Comparison of ENCODE assay signal across 10 cellular contexts in genomic region chr3:52058111-52058510, GRCh38. TPM values are rescaled to one million over a fixed set of nuclear protein-coding genes. Genes with fewer than 3 reads are reported as not detected.
A peak's percentile ranks its signal among the peaks of the same experiment; 100 is the strongest.
DNase-seq lines count a peak whose midpoint lies in the region; ATAC-seq and TF ChIP-seq lines count a peak whose summit lies in the region.
"Had no signal": no experiment of that assay in that cellular context is flagged by ENCODE, and none has a peak within 500 bp of the region (broad histone marks: within the 10 kb centered on the region; RNA-seq: fewer than 3 reads in every experiment).

No MANE protein-coding gene starts in this region.

- peak; percentile 9 for DNase-seq in activated CD4-positive, alpha-beta T cell treated with anti-CD3 and anti-CD28 coated beads, Interleukin-2, amount 10 ng/mL, durations not matched to agents 7 days and 5 days
- DNase-seq in activated CD4-positive, alpha-beta T cell treated with anti-CD3 and anti-CD28 coated beads for 1 hour = no peak
- no peak for DNase-seq in PC-3
- DNase-seq in esophagus squamous epithelium (lab: John Stamatoyannopoulos, UW) = no peak
- DNase-seq in smooth muscle cell (lab: John Stamatoyannopoulos, UW; ENCODE audit: unreplicated experiment) = no peak
- no peak for DNase-seq in NCI-H748 (lab: John Stamatoyannopoulos, UW; ENCODE audit: unreplicated experiment)
- DNase-seq: NCI-H82 had no signal

- H3K27ac Mint-ChIP-seq in activated CD4-positive, alpha-beta T cell treated with anti-CD3 and anti-CD28 coated beads, Interleukin-2, amount 10 ng/mL, durations not matched to agents 7 days and 5 days = peak overlapping the region; percentile 36
- H3K27ac Mint-ChIP-seq: memory B cell had no signal

- no peak overlapping the region for H2AFZ ChIP-seq in PC-3 (ENCODE audit: low read length)
- no peak overlapping the region for H2AFZ ChIP-seq in smooth muscle cell (ENCODE audit: low read depth)

- H3K4me3 ChIP-seq in PC-3 (ENCODE audit: low read length) (no peak overlapping the region; the same call in 1 of the 2 replicates), esophagus squamous epithelium (peak overlapping the region in 2 of 4 donors; percentile 82 to 92), smooth muscle cell (no peak overlapping the region)

- no peak overlapping the region for H3K4me3 Mint-ChIP-seq in activated CD4-positive, alpha-beta T cell treated with anti-CD3 and anti-CD28 coated beads, Interleukin-2, amount 10 ng/mL, durations not matched to agents 7 days and 5 days

- intact Hi-C loops in PC-3 (cut with micrococcal nuclease) (loop anchor here (5.0 to 10.0 kb wide), 2 partner anchors 157 to 219 kb away; partner anchors contain the start of gene WDR82), esophagus squamous epithelium (cut with DNase I) (loop anchor here (10.0 kb wide), 1 partner anchor 67 kb away; no protein-coding TSS in a partner anchor)

- H3K9me2 ChIP-seq in PC-3 (replicated peaks; ENCODE audit: low read length) = no peaks in the 10 kb centered on the region

- no peak for TF ChIP-seq POLR2A in esophagus squamous epithelium (IDR thresholded peaks at IDR 0.05)

- no peaks in the 10 kb centered on the region for H3K27me3 ChIP-seq in PC-3 (ENCODE audit: low read length)
- H3K27me3 ChIP-seq in esophagus squamous epithelium = no peaks in the 10 kb centered on the region
- H3K27me3 ChIP-seq in smooth muscle cell (ENCODE audit: low read depth) = no peaks in the 10 kb centered on the region

- no TSS peak for BruUV-seq in PC-3 (replicated peaks; lab: Mats Ljungman, UMichigan)

- H3K4me1 ChIP-seq in PC-3 (ENCODE audit: insufficient read depth, low read length) (peaks cover 38% of the 10 kb centered on the region), esophagus squamous epithelium (peaks cover 48 to 90% (median 61%) of the 10 kb centered on the region in 3 donors), smooth muscle cell (ENCODE audit: low read depth) (peaks cover 17% of the 10 kb centered on the region)

- CTCF ChIA-PET in activated CD4-positive, alpha-beta T cell treated with anti-CD3 and anti-CD28 coated beads, Interleukin-2, amount 10 ng/mL, durations not matched to agents 7 days and 5 days (lab: Charles Lee) = interaction anchor here (0.6 to 1.5 kb wide), 6 partner anchors 22 to 354 kb away, joined by 3 to 4 read pairs (median 3); no protein-coding TSS in a partner anchor
- CTCF ChIA-PET in PC-3 (lab: Charles Lee) = no interaction called here

- peaks cover 14% of the 10 kb centered on the region for H3K36me3 Mint-ChIP-seq in activated CD4-positive, alpha-beta T cell treated with anti-CD3 and anti-CD28 coated beads, Interleukin-2, amount 10 ng/mL, durations not matched to agents 7 days and 5 days (ENCODE audit: low read depth)
- H3K36me3 Mint-ChIP-seq: memory B cell had no signal

- no peak for ATAC-seq in PC-3
- no peak for ATAC-seq in HG03159 (IDR thresholded peaks at IDR 0.05; ENCODE audit: unreplicated experiment)
- no peak for ATAC-seq in HG02973 (IDR thresholded peaks at IDR 0.05; ENCODE audit: unreplicated experiment)

- H3K9ac ChIP-seq in PC-3 (ENCODE audit: low read length) (peak overlapping the region; percentile 54), smooth muscle cell (ENCODE audit: low read depth) (no peak overlapping the region)

- no peaks in the 10 kb centered on the region for H3K9me3 ChIP-seq in PC-3 (ENCODE audit: low read length)
- no peaks in the 10 kb centered on the region for H3K9me3 ChIP-seq in esophagus squamous epithelium
- no peaks in the 10 kb centered on the region for H3K9me3 ChIP-seq in smooth muscle cell (replicated peaks; ENCODE audit: low read depth)

- peaks cover 27% of the 10 kb centered on the region for H3K4me1 Mint-ChIP-seq in activated CD4-positive, alpha-beta T cell treated with anti-CD3 and anti-CD28 coated beads, Interleukin-2, amount 10 ng/mL, durations not matched to agents 7 days and 5 days

- H3K9me3 Mint-ChIP-seq in activated CD4-positive, alpha-beta T cell treated with anti-CD3 and anti-CD28 coated beads, Interleukin-2, amount 10 ng/mL, durations not matched to agents 7 days and 5 days = no peaks in the 10 kb centered on the region
- H3K9me3 Mint-ChIP-seq: memory B cell had no signal

- POLR2A ChIA-PET in activated CD4-positive, alpha-beta T cell treated with anti-CD3 and anti-CD28 coated beads, Interleukin-2, amount 10 ng/mL, durations not matched to agents 7 days and 5 days (lab: Charles Lee) = no interaction called here
- POLR2A ChIA-PET in PC-3 (lab: Charles Lee; ENCODE audit: unreplicated experiment) = interaction anchor here (0.5 to 1.3 kb wide), 2 partner anchors 62 to 188 kb away, joined by 3 to 5 read pairs; partner anchors contain the start of genes PPM1M and RPL29

- TF ChIP-seq CTCF in PC-3 (conservative IDR thresholded peaks at IDR 0.05; ENCODE audit: low read depth, low read length) (no peak), esophagus squamous epithelium (IDR thresholded peaks at IDR 0.05) (no peak), smooth muscle cell (IDR thresholded peaks at IDR 0.05; ENCODE audit: borderline replicate concordance, insufficient read depth, poor library complexity, severe bottlenecking) (no peak)

- H3K79me2 ChIP-seq in PC-3 (ENCODE audit: low read length) = peaks cover 30% of the 10 kb centered on the region
- H3K79me2 ChIP-seq in smooth muscle cell (ENCODE audit: low read depth) = peaks cover 29% of the 10 kb centered on the region

- H3K36me3 ChIP-seq in PC-3 (ENCODE audit: low read depth, low read length) (peaks cover 9% of the 10 kb centered on the region), esophagus squamous epithelium (peaks cover 0 to 11% (median 2%) of the 10 kb centered on the region in 3 donors), smooth muscle cell (ENCODE audit: low read depth) (no peaks in the 10 kb centered on the region)

- peak overlapping the region; percentile 77; the same call in 1 of the 2 replicates for H3K4me2 ChIP-seq in PC-3 (ENCODE audit: low read length)
- peak overlapping the region; percentile 74 for H3K4me2 ChIP-seq in smooth muscle cell

- H3F3A ChIP-seq in PC-3 (ENCODE audit: low read length, unreplicated experiment) (no peaks in the 10 kb centered on the region), smooth muscle cell (ENCODE audit: low read depth) (peaks cover 5% of the 10 kb centered on the region)

- H3K27ac ChIP-seq in PC-3 (ENCODE audit: low read length) = no peak overlapping the region
- peak overlapping the region; percentile 87 to 98 (median 95) for H3K27ac ChIP-seq in esophagus squamous epithelium
- no peak overlapping the region for H3K27ac ChIP-seq in smooth muscle cell (ENCODE audit: low read depth)

- H4K20me1 ChIP-seq in PC-3 (ENCODE audit: low read length) (peaks cover 10% of the 10 kb centered on the region), smooth muscle cell (ENCODE audit: low read depth) (peaks cover 16% of the 10 kb centered on the region)

- H3K27me3 Mint-ChIP-seq in activated CD4-positive, alpha-beta T cell treated with anti-CD3 and anti-CD28 coated beads, Interleukin-2, amount 10 ng/mL, durations not matched to agents 7 days and 5 days = no peaks in the 10 kb centered on the region
- H3K27me3 Mint-ChIP-seq: memory B cell had no signal

- WGBS in esophagus squamous epithelium, 2 donors = 90% methylated on average over 2 of the region's 6 CpGs; no CpG with 5 or more reads in 1 of the 2 donors
- 91% methylated on average over 6 of the region's 6 CpGs for WGBS in smooth muscle cell (ENCODE audit: low lambda C conversion rate)

RNA-seq across cellular contexts. Expression of gene DUSP7, which starts 1.7 kb away (rescaled TPM):
- total RNA-seq in activated CD4-positive, alpha-beta T cell treated with anti-CD3 and anti-CD28 coated beads, Interleukin-2, amount 10 ng/mL, durations not matched to agents 7 days and 5 days = 10 to 100 TPM; 38.3 to 42.0 TPM
- total RNA-seq in PC-3 (2014; rRNA removed) (40.9 and 51.1 TPM in 2 replicates), esophagus squamous epithelium (100 to 1,000 TPM in 1 of 4 donors, 10 to 100 TPM in 3; 49.3 to 105 (median 62.1) TPM), smooth muscle cell (25.0 and 26.8 TPM in 2 replicates)
- polyA plus RNA-seq in smooth muscle cell = 12.4 and 13.3 TPM in 2 replicates

Comparison
In these comparisons a context has a peak if more than half of its experiments do, and no peak if none do; other contexts are left out.
1. H3K27ac ChIP-seq: peak in esophagus squamous epithelium (4 of 4); none in PC-3 (single experiment) and smooth muscle cell (single experiment).